2 cellular contexts compared by ENCODE assay signal in the genomic region with DNA sequence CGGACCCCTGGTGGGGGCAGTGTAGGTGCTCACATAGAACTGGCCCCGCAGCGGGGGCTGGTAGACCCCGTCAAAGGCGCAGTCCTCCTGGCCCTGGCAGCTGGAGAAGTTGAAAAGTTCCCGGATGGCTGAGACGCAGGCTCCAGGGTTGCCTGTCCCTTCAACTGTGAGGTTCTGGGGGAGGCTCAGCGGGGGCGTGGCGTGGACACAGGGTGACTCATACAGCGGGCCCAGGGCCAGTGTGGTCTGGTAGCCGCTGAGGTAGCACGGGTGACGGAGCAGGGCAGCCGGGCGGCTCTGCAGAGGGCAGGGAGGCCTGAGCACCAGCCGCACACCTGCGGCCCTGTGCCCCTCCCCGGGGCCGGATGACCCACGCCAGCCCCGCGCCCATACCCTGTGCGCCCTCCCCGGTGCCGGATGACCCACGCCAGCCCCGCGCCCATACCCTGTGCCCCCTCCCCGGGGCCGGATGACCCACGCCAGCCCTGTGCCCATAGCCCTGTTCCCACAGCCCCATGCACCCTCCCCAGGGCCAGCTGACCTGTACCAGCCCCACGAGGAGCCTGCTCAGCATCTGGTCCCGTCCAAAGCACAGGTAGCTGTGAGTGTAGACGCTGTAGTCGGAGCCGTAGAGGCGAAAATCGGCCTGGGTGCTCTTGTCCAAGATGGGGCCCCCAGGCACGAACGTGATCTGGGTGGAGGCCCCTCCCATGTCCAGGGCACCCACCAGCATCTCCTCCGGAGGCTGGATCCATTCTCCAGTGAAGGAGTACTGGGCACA.
TF ChIP-seq lines count a peak whose summit lies in the region.

No MANE protein-coding gene starts in this region.

TF ChIP-seq in GM12878, 131 proteins besides CTCF, POLR2A, EP300 and RAD21:
- TF ChIP-seq MYC (IDR thresholded peaks at IDR 0.05; ENCODE audit: insufficient read depth, insufficient read length, insufficient replicate concordance, low read length, severe bottlenecking), result no peak
- TF ChIP-seq CHD2 (IDR thresholded peaks at IDR 0.05; ENCODE audit: borderline replicate concordance, low read depth, low read length), result no peak
- TF ChIP-seq, protein P1, sequence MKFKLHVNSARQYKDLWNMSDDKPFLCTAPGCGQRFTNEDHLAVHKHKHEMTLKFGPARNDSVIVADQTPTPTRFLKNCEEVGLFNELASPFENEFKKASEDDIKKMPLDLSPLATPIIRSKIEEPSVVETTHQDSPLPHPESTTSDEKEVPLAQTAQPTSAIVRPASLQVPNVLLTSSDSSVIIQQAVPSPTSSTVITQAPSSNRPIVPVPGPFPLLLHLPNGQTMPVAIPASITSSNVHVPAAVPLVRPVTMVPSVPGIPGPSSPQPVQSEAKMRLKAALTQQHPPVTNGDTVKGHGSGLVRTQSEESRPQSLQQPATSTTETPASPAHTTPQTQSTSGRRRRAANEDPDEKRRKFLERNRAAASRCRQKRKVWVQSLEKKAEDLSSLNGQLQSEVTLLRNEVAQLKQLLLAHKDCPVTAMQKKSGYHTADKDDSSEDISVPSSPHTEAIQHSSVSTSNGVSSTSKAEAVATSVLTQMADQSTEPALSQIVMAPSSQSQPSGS (IDR thresholded peaks at IDR 0.05; ENCODE audit: low read length), result no peak
- no peak for TF ChIP-seq RFX5 (IDR thresholded peaks at IDR 0.05; ENCODE audit: low read depth, low read length)
- no peak for TF ChIP-seq CBX3 (IDR thresholded peaks at IDR 0.05; ENCODE audit: borderline replicate concordance, low read depth)
- TF ChIP-seq BMI1 (IDR thresholded peaks at IDR 0.05; ENCODE audit: borderline replicate concordance), result no peak
- no peak for TF ChIP-seq FOS (IDR thresholded peaks at IDR 0.05; ENCODE audit: borderline replicate concordance, extremely low read depth, insufficient read length)
- TF ChIP-seq, protein P2, sequence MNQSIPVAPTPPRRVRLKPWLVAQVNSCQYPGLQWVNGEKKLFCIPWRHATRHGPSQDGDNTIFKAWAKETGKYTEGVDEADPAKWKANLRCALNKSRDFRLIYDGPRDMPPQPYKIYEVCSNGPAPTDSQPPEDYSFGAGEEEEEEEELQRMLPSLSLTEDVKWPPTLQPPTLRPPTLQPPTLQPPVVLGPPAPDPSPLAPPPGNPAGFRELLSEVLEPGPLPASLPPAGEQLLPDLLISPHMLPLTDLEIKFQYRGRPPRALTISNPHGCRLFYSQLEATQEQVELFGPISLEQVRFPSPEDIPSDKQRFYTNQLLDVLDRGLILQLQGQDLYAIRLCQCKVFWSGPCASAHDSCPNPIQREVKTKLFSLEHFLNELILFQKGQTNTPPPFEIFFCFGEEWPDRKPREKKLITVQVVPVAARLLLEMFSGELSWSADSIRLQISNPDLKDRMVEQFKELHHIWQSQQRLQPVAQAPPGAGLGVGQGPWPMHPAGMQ (IDR thresholded peaks at IDR 0.05; ENCODE audit: borderline replicate concordance), result no peak
- no peak for TF ChIP-seq CHD4 (IDR thresholded peaks at IDR 0.05)
- TF ChIP-seq, protein P3, sequence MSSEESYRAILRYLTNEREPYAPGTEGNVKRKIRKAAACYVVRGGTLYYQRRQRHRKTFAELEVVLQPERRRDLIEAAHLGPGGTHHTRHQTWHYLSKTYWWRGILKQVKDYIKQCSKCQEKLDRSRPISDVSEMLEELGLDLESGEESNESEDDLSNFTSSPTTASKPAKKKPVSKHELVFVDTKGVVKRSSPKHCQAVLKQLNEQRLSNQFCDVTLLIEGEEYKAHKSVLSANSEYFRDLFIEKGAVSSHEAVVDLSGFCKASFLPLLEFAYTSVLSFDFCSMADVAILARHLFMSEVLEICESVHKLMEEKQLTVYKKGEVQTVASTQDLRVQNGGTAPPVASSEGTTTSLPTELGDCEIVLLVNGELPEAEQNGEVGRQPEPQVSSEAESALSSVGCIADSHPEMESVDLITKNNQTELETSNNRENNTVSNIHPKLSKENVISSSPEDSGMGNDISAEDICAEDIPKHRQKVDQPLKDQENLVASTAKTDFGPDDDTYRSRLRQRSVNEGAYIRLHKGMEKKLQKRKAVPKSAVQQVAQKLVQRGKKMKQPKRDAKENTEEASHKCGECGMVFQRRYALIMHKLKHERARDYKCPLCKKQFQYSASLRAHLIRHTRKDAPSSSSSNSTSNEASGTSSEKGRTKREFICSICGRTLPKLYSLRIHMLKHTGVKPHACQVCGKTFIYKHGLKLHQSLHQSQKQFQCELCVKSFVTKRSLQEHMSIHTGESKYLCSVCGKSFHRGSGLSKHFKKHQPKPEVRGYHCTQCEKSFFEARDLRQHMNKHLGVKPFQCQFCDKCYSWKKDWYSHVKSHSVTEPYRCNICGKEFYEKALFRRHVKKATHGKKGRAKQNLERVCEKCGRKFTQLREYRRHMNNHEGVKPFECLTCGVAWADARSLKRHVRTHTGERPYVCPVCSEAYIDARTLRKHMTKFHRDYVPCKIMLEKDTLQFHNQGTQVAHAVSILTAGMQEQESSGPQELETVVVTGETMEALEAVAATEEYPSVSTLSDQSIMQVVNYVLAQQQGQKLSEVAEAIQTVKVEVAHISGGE (CRISPR knock-in tag; IDR thresholded peaks at IDR 0.05), result no peak
- TF ChIP-seq ZNF24 (IDR thresholded peaks at IDR 0.05), result no peak
- TF ChIP-seq NR2F1 (conservative IDR thresholded peaks at IDR 0.05), result no peak

TF ChIP-seq in HepG2, 621 proteins besides CTCF, POLR2A, EP300 and RAD21 (continues in another document):
- no peak for TF ChIP-seq KDM1A (CRISPR knock-in tag; IDR thresholded peaks at IDR 0.05)
- no peak for TF ChIP-seq KDM4B (CRISPR knock-in tag; IDR thresholded peaks at IDR 0.05)
- TF ChIP-seq GATAD2A (CRISPR knock-in tag; IDR thresholded peaks at IDR 0.05), result peak; percentile 58; the same call in 1 of the 2 replicates
- TF ChIP-seq, protein P1 (CRISPR knock-in tag; IDR thresholded peaks at IDR 0.05), result no peak
- TF ChIP-seq, protein P4, sequence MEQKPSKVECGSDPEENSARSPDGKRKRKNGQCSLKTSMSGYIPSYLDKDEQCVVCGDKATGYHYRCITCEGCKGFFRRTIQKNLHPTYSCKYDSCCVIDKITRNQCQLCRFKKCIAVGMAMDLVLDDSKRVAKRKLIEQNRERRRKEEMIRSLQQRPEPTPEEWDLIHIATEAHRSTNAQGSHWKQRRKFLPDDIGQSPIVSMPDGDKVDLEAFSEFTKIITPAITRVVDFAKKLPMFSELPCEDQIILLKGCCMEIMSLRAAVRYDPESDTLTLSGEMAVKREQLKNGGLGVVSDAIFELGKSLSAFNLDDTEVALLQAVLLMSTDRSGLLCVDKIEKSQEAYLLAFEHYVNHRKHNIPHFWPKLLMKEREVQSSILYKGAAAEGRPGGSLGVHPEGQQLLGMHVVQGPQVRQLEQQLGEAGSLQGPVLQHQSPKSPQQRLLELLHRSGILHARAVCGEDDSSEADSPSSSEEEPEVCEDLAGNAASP (CRISPR knock-in tag; IDR thresholded peaks at IDR 0.05; ENCODE audit: borderline replicate concordance), result no peak
- TF ChIP-seq HNRNPL (IDR thresholded peaks at IDR 0.05; ENCODE audit: low read depth, low read length), result 0 out of 2 replicates have a peak, but pooled peaks have one; percentile 44
- TF ChIP-seq RBFOX2 (IDR thresholded peaks at IDR 0.05; ENCODE audit: low read depth, low read length), result peak; percentile 15; the same call in 1 of the 2 replicates
- TF ChIP-seq GATAD1 (CRISPR knock-in tag; IDR thresholded peaks at IDR 0.05), result 0 out of 2 replicates have a peak, but pooled peaks have one; percentile 18
- TF ChIP-seq, protein P5, sequence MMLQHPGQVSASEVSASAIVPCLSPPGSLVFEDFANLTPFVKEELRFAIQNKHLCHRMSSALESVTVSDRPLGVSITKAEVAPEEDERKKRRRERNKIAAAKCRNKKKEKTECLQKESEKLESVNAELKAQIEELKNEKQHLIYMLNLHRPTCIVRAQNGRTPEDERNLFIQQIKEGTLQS (CRISPR knock-in tag; IDR thresholded peaks at IDR 0.05), result peak; percentile 75
- 0 out of 2 replicates have a peak, but pooled peaks have one; percentile 18 for TF ChIP-seq CREB1 (IDR thresholded peaks at IDR 0.05)
- no peak for TF ChIP-seq CREB1 (CRISPR knock-in tag; IDR thresholded peaks at IDR 0.05)
- peak; percentile 74 for TF ChIP-seq ZNF121 (CRISPR knock-in tag; IDR thresholded peaks at IDR 0.05)
- no peak for TF ChIP-seq ZKSCAN1 (IDR thresholded peaks at IDR 0.05; ENCODE audit: low read length)
- peak; percentile 15; the same call in 1 of the 2 replicates for TF ChIP-seq GABPB1 (CRISPR knock-in tag; IDR thresholded peaks at IDR 0.05)
- TF ChIP-seq TGIF2 (CRISPR knock-in tag; IDR thresholded peaks at IDR 0.05), result no peak
- 0 out of 2 replicates have a peak, but pooled peaks have one; percentile 41 for TF ChIP-seq TP53 (CRISPR knock-in tag; conservative IDR thresholded peaks at IDR 0.05)
- TF ChIP-seq NONO (IDR thresholded peaks at IDR 0.05), result no peak
- TF ChIP-seq NONO (CRISPR knock-in tag; conservative IDR thresholded peaks at IDR 0.05), result 0 out of 2 replicates have a peak, but pooled peaks have one; percentile 9
- TF ChIP-seq, protein P6, sequence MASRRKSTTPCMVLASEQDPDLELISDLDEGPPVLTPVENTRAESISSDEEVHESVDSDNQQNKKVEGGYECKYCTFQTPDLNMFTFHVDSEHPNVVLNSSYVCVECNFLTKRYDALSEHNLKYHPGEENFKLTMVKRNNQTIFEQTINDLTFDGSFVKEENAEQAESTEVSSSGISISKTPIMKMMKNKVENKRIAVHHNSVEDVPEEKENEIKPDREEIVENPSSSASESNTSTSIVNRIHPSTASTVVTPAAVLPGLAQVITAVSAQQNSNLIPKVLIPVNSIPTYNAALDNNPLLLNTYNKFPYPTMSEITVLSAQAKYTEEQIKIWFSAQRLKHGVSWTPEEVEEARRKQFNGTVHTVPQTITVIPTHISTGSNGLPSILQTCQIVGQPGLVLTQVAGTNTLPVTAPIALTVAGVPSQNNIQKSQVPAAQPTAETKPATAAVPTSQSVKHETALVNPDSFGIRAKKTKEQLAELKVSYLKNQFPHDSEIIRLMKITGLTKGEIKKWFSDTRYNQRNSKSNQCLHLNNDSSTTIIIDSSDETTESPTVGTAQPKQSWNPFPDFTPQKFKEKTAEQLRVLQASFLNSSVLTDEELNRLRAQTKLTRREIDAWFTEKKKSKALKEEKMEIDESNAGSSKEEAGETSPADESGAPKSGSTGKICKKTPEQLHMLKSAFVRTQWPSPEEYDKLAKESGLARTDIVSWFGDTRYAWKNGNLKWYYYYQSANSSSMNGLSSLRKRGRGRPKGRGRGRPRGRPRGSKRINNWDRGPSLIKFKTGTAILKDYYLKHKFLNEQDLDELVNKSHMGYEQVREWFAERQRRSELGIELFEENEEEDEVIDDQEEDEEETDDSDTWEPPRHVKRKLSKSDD (CRISPR knock-in tag; IDR thresholded peaks at IDR 0.05; ENCODE audit: low read depth), result no peak
- no peak for TF ChIP-seq MEIS2 (CRISPR knock-in tag; IDR thresholded peaks at IDR 0.05)
- TF ChIP-seq, protein P7, sequence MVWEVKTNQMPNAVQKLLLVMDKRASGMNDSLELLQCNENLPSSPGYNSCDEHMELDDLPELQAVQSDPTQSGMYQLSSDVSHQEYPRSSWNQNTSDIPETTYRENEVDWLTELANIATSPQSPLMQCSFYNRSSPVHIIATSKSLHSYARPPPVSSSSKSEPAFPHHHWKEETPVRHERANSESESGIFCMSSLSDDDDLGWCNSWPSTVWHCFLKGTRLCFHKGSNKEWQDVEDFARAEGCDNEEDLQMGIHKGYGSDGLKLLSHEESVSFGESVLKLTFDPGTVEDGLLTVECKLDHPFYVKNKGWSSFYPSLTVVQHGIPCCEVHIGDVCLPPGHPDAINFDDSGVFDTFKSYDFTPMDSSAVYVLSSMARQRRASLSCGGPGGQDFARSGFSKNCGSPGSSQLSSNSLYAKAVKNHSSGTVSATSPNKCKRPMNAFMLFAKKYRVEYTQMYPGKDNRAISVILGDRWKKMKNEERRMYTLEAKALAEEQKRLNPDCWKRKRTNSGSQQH (CRISPR knock-in tag; IDR thresholded peaks at IDR 0.05; ENCODE audit: low read depth), result no peak
- no peak for TF ChIP-seq ZNF780A (CRISPR knock-in tag; IDR thresholded peaks at IDR 0.05)
- TF ChIP-seq, protein P8, sequence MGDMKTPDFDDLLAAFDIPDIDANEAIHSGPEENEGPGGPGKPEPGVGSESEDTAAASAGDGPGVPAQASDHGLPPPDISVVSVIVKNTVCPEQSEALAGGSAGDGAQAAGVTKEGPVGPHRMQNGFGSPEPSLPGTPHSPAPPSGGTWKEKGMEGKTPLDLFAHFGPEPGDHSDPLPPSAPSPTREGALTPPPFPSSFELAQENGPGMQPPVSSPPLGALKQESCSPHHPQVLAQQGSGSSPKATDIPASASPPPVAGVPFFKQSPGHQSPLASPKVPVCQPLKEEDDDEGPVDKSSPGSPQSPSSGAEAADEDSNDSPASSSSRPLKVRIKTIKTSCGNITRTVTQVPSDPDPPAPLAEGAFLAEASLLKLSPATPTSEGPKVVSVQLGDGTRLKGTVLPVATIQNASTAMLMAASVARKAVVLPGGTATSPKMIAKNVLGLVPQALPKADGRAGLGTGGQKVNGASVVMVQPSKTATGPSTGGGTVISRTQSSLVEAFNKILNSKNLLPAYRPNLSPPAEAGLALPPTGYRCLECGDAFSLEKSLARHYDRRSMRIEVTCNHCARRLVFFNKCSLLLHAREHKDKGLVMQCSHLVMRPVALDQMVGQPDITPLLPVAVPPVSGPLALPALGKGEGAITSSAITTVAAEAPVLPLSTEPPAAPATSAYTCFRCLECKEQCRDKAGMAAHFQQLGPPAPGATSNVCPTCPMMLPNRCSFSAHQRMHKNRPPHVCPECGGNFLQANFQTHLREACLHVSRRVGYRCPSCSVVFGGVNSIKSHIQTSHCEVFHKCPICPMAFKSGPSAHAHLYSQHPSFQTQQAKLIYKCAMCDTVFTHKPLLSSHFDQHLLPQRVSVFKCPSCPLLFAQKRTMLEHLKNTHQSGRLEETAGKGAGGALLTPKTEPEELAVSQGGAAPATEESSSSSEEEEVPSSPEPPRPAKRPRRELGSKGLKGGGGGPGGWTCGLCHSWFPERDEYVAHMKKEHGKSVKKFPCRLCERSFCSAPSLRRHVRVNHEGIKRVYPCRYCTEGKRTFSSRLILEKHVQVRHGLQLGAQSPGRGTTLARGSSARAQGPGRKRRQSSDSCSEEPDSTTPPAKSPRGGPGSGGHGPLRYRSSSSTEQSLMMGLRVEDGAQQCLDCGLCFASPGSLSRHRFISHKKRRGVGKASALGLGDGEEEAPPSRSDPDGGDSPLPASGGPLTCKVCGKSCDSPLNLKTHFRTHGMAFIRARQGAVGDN (CRISPR knock-in tag; IDR thresholded peaks at IDR 0.05), result peak; percentile 57
- TF ChIP-seq SAP130 (CRISPR knock-in tag; IDR thresholded peaks at IDR 0.05; ENCODE audit: low read depth), result peak; percentile 33; the same call in 1 of the 2 replicates
- TF ChIP-seq, protein P9, sequence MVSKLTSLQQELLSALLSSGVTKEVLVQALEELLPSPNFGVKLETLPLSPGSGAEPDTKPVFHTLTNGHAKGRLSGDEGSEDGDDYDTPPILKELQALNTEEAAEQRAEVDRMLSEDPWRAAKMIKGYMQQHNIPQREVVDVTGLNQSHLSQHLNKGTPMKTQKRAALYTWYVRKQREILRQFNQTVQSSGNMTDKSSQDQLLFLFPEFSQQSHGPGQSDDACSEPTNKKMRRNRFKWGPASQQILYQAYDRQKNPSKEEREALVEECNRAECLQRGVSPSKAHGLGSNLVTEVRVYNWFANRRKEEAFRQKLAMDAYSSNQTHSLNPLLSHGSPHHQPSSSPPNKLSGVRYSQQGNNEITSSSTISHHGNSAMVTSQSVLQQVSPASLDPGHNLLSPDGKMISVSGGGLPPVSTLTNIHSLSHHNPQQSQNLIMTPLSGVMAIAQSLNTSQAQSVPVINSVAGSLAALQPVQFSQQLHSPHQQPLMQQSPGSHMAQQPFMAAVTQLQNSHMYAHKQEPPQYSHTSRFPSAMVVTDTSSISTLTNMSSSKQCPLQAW (CRISPR knock-in tag; IDR thresholded peaks at IDR 0.05), result no peak
